Comparison of ENCODE assay signal across 26 cellular contexts in the genomic region with DNA sequence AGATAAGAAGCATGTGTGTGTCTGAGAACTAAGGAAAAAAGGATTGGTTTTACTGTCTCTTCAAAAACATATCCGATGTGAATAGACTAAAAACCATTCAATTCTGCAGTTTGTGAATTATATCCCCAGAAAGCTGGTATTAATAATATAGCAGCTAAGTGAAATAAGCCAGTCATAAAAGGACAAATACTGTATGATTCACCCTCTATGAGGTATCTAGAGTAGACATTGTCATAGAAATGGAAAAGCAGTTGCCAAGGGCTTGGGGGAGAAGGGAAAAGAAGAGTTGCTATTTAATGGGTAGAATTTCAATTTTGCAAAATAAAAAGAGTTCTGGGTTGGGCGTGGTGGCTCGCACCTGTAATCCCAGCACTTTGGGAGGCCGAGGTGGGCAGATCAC.
DNase-seq lines count a peak whose midpoint lies in the region; ATAC-seq and TF ChIP-seq lines count a peak whose summit lies in the region.
"Had no signal": no experiment of that assay in that cellular context is flagged by ENCODE, and none has a peak within 500 bp of the region (broad histone marks: within the 10 kb centered on the region; RNA-seq: fewer than 3 reads in every experiment).

No MANE protein-coding gene starts in this region.

- 97 to 99% (median 98%) methylated on average over 4 of the region's 4 CpGs for WGBS in psoas muscle, 3 donors

- no peak overlapping the region for H2AFZ ChIP-seq in GM23338

- H3F3A ChIP-seq in GM23338 (replicated peaks; ENCODE audit: low read depth) = no peaks in the 10 kb centered on the region

- no peaks in the 10 kb centered on the region for H3K79me2 ChIP-seq in GM23338 (replicated peaks; ENCODE audit: insufficient read depth)

- H3K27me3 ChIP-seq in GM23338 (ENCODE audit: insufficient read depth) (no peaks in the 10 kb centered on the region), psoas muscle (ENCODE audit: insufficient read depth in 3 of 3, low read length in 2 of 3) (no peaks in the 10 kb centered on the region)
- H3K27me3 ChIP-seq: heart right ventricle, upper lobe of right lung had no signal

- H3K9me3 Mint-ChIP-seq in activated CD4-positive, alpha-beta T cell treated with anti-CD3 and anti-CD28 coated beads, Interleukin-2, amount 10 ng/mL, durations not matched to agents 24 days and 14 days = peaks cover 15% of the 10 kb centered on the region
- peaks cover 4% of the 10 kb centered on the region for H3K9me3 Mint-ChIP-seq in activated CD4-positive, alpha-beta T cell treated with anti-CD3 and anti-CD28 coated beads, Interleukin-2, amount 10 ng/mL, durations not matched to agents 7 days and 5 days
- peaks cover 3% of the 10 kb centered on the region; the same call in 2 of the 3 replicates for H3K9me3 Mint-ChIP-seq in GM23338
- peaks cover 10% of the 10 kb centered on the region for H3K9me3 Mint-ChIP-seq in activated T-helper 2 cell treated with anti-CD3 and anti-CD28 coated beads, Interferon-gamma antibody, Interleukin-2, Interleukin-4, amounts not matched to agents 10 μg/mL and 5 μg/mL and 100 μg/mL, durations not matched to agents 14 hours and 24 hours and 36 hours
- H3K9me3 Mint-ChIP-seq: activated naive CD4-positive, alpha-beta T cell treated with anti-CD3 and anti-CD28 coated beads, Interleukin-2, amount 50 U/mL, for 24 hours had no signal

- H3K4me1 Mint-ChIP-seq in activated CD4-positive, alpha-beta T cell treated with anti-CD3 and anti-CD28 coated beads, Interleukin-2, amount 10 ng/mL, durations not matched to agents 24 days and 14 days = peaks cover 33% of the 10 kb centered on the region
- H3K4me1 Mint-ChIP-seq in activated CD4-positive, alpha-beta T cell treated with anti-CD3 and anti-CD28 coated beads, Interleukin-2, amount 10 ng/mL, durations not matched to agents 7 days and 5 days = peaks cover 17% of the 10 kb centered on the region
- no peaks in the 10 kb centered on the region for H3K4me1 Mint-ChIP-seq in GM23338
- peaks cover 47% of the 10 kb centered on the region for H3K4me1 Mint-ChIP-seq in activated T-helper 2 cell treated with anti-CD3 and anti-CD28 coated beads, Interferon-gamma antibody, Interleukin-2, Interleukin-4, amounts not matched to agents 10 μg/mL and 5 μg/mL and 100 μg/mL, durations not matched to agents 14 hours and 24 hours and 36 hours (ENCODE audit: low read depth)

- H3K4me3 ChIP-seq in GM23338 (no peak overlapping the region), psoas muscle (no peak overlapping the region)
- H3K4me3 ChIP-seq: heart right ventricle, upper lobe of right lung had no signal

- no peaks in the 10 kb centered on the region for H4K20me1 ChIP-seq in GM23338 (replicated peaks; ENCODE audit: insufficient read depth)

- no peaks in the 10 kb centered on the region for H3K9me3 ChIP-seq in psoas muscle
- H3K9me3 ChIP-seq: upper lobe of right lung had no signal

- no peaks in the 10 kb centered on the region for H3K27me3 Mint-ChIP-seq in activated CD4-positive, alpha-beta T cell treated with anti-CD3 and anti-CD28 coated beads, Interleukin-2, amount 10 ng/mL, durations not matched to agents 24 days and 14 days
- H3K27me3 Mint-ChIP-seq in activated CD4-positive, alpha-beta T cell treated with anti-CD3 and anti-CD28 coated beads, Interleukin-2, amount 10 ng/mL, durations not matched to agents 7 days and 5 days = no peaks in the 10 kb centered on the region
- H3K27me3 Mint-ChIP-seq in GM23338 (ENCODE audit: insufficient read depth, low read depth, poor library complexity) = peaks cover 2% of the 10 kb centered on the region
- no peaks in the 10 kb centered on the region for H3K27me3 Mint-ChIP-seq in activated T-helper 2 cell treated with anti-CD3 and anti-CD28 coated beads, Interferon-gamma antibody, Interleukin-2, Interleukin-4, amounts not matched to agents 10 μg/mL and 5 μg/mL and 100 μg/mL, durations not matched to agents 14 hours and 24 hours and 36 hours (ENCODE audit: low read depth)
- H3K27me3 Mint-ChIP-seq: activated naive CD4-positive, alpha-beta T cell treated with anti-CD3 and anti-CD28 coated beads, Interleukin-2, amount 50 U/mL, for 24 hours; progenitor cell of endocrine pancreas had no signal

- TF ChIP-seq CTCF in GM23338 (conservative IDR thresholded peaks at IDR 0.05; ENCODE audit: low read depth in 2 of 2) (no peak), psoas muscle (IDR thresholded peaks at IDR 0.05) (no peak)

- H3K4me2 ChIP-seq in GM23338 = no peak overlapping the region

- H3K36me3 ChIP-seq in GM23338 (ENCODE audit: insufficient read depth) (no peaks in the 10 kb centered on the region), psoas muscle (ENCODE audit: insufficient read depth in 1 of 2, low read depth in 1 of 2) (no peaks in the 10 kb centered on the region)
- H3K36me3 ChIP-seq: heart right ventricle, upper lobe of right lung had no signal

- no peak overlapping the region for H3K4me3 Mint-ChIP-seq in activated CD4-positive, alpha-beta T cell treated with anti-CD3 and anti-CD28 coated beads, Interleukin-2, amount 10 ng/mL, durations not matched to agents 24 days and 14 days
- H3K4me3 Mint-ChIP-seq in activated CD4-positive, alpha-beta T cell treated with anti-CD3 and anti-CD28 coated beads, Interleukin-2, amount 10 ng/mL, durations not matched to agents 7 days and 5 days = no peak overlapping the region
- H3K4me3 Mint-ChIP-seq in GM23338 = no peak overlapping the region
- no peak overlapping the region for H3K4me3 Mint-ChIP-seq in activated T-helper 2 cell treated with anti-CD3 and anti-CD28 coated beads, Interferon-gamma antibody, Interleukin-2, Interleukin-4, amounts not matched to agents 10 μg/mL and 5 μg/mL and 100 μg/mL, durations not matched to agents 14 hours and 24 hours and 36 hours (ENCODE audit: low read depth)
- H3K4me3 Mint-ChIP-seq: activated naive CD4-positive, alpha-beta T cell treated with anti-CD3 and anti-CD28 coated beads, Interleukin-2, amount 50 U/mL, for 24 hours had no signal

- no peak overlapping the region for H3K27ac ChIP-seq in GM23338 (ENCODE audit: low read depth)
- H3K27ac ChIP-seq in psoas muscle = peak overlapping the region; percentile 2
- no peak overlapping the region for H3K27ac ChIP-seq in caudate nucleus (ENCODE audit: low read depth, low read length)
- H3K27ac ChIP-seq: epithelial cell of prostate, heart right ventricle, HL-60, upper lobe of right lung, VCaP had no signal

- H3K4me1 ChIP-seq in GM23338 (ENCODE audit: insufficient read depth) (no peaks in the 10 kb centered on the region), psoas muscle (peaks cover 21% of the 10 kb centered on the region)

- no peak for DNase-seq in activated CD4-positive, alpha-beta T cell treated with anti-CD3 and anti-CD28 coated beads, Interleukin-2, amount 10 ng/mL, durations not matched to agents 24 days and 14 days
- no peak for DNase-seq in activated CD4-positive, alpha-beta T cell treated with anti-CD3 and anti-CD28 coated beads, Interleukin-2, amount 10 ng/mL, durations not matched to agents 7 days and 5 days
- no peak for DNase-seq in GM23338 (ENCODE audit: low spot score)
- no peak for DNase-seq in activated T-helper 2 cell treated with anti-CD3 and anti-CD28 coated beads, Interferon-gamma antibody, Interleukin-2, Interleukin-4, amounts not matched to agents 10 μg/mL and 5 μg/mL and 100 μg/mL, durations not matched to agents 14 hours and 24 hours and 36 hours (ENCODE audit: low spot score)
- DNase-seq in psoas muscle = no peak
- DNase-seq in caudate nucleus (lab: John Stamatoyannopoulos, UW) = no peak
- no peak for DNase-seq in cortex of kidney (lab: John Stamatoyannopoulos, UW)
- DNase-seq in activated CD8-positive, alpha-beta memory T cell treated with anti-CD3 and anti-CD28 coated beads, Interleukin-2, amount 50 U/mL, for 48 hours = no peak
- DNase-seq: activated CD4-positive, alpha-beta T cell treated with anti-CD3 and anti-CD28 coated beads, Interleukin-2, amount 50 U/mL, for 48 hours; activated T-cell treated with anti-CD3 and anti-CD28 coated beads, Interleukin-2, amount 50 U/mL, for 1 hour; aorta; central memory CD4-positive, alpha-beta T cell; COR-L47; DND-41; H7; heart right ventricle; left colon; NCI-H1092 treated with DMSO at 0.1 percent for 48 hours; NCI-H187 treated with DMSO at 0.1 percent for 48 hours; substantia nigra; upper lobe of right lung had no signal

- ATAC-seq in GM23338 (no peak), psoas muscle (no peak)
- ATAC-seq: heart right ventricle, left colon, upper lobe of right lung had no signal

- POLR2A ChIA-PET in activated CD4-positive, alpha-beta T cell treated with anti-CD3 and anti-CD28 coated beads, Interleukin-2, amount 10 ng/mL, durations not matched to agents 7 days and 5 days (lab: Charles Lee) = no interaction called here

- H3K27ac Mint-ChIP-seq in activated CD4-positive, alpha-beta T cell treated with anti-CD3 and anti-CD28 coated beads, Interleukin-2, amount 10 ng/mL, durations not matched to agents 24 days and 14 days = peak overlapping the region; percentile 49
- no peak overlapping the region for H3K27ac Mint-ChIP-seq in activated CD4-positive, alpha-beta T cell treated with anti-CD3 and anti-CD28 coated beads, Interleukin-2, amount 10 ng/mL, durations not matched to agents 7 days and 5 days
- peak overlapping the region; percentile 7; the same call in 1 of the 2 replicates for H3K27ac Mint-ChIP-seq in GM23338
- peak overlapping the region; percentile 3 for H3K27ac Mint-ChIP-seq in activated T-helper 2 cell treated with anti-CD3 and anti-CD28 coated beads, Interferon-gamma antibody, Interleukin-2, Interleukin-4, amounts not matched to agents 10 μg/mL and 5 μg/mL and 100 μg/mL, durations not matched to agents 14 hours and 24 hours and 36 hours
- H3K27ac Mint-ChIP-seq: activated naive CD4-positive, alpha-beta T cell treated with anti-CD3 and anti-CD28 coated beads, Interleukin-2, amount 50 U/mL, for 24 hours; progenitor cell of endocrine pancreas had no signal

- H3K9me2 ChIP-seq in GM23338 (ENCODE audit: insufficient read depth) = no peaks in the 10 kb centered on the region

- CTCF ChIA-PET in activated CD4-positive, alpha-beta T cell treated with anti-CD3 and anti-CD28 coated beads, Interleukin-2, amount 10 ng/mL, durations not matched to agents 7 days and 5 days (lab: Charles Lee) = interaction anchor here (0.7 kb wide), 1 partner anchor 123 kb away, joined by 3 read pairs; no protein-coding TSS in a partner anchor

- H3K36me3 Mint-ChIP-seq in activated CD4-positive, alpha-beta T cell treated with anti-CD3 and anti-CD28 coated beads, Interleukin-2, amount 10 ng/mL, durations not matched to agents 24 days and 14 days (ENCODE audit: low read depth) = peaks cover 24% of the 10 kb centered on the region
- peaks cover 17% of the 10 kb centered on the region for H3K36me3 Mint-ChIP-seq in activated CD4-positive, alpha-beta T cell treated with anti-CD3 and anti-CD28 coated beads, Interleukin-2, amount 10 ng/mL, durations not matched to agents 7 days and 5 days (ENCODE audit: low read depth)
- peaks cover 3% of the 10 kb centered on the region; the same call in 1 of the 3 replicates for H3K36me3 Mint-ChIP-seq in GM23338 (ENCODE audit: low read depth)
- peaks cover 37% of the 10 kb centered on the region for H3K36me3 Mint-ChIP-seq in activated T-helper 2 cell treated with anti-CD3 and anti-CD28 coated beads, Interferon-gamma antibody, Interleukin-2, Interleukin-4, amounts not matched to agents 10 μg/mL and 5 μg/mL and 100 μg/mL, durations not matched to agents 14 hours and 24 hours and 36 hours (ENCODE audit: low read depth)

- intact Hi-C loops in activated CD4-positive, alpha-beta T cell treated with anti-CD3 and anti-CD28 coated beads, Interleukin-2, amount 10 ng/mL, durations not matched to agents 24 days and 14 days (cut with micrococcal nuclease) = no loop called here
- intact Hi-C loops in activated T-helper 2 cell treated with anti-CD3 and anti-CD28 coated beads, Interferon-gamma antibody, Interleukin-2, Interleukin-4, amounts not matched to agents 10 μg/mL and 5 μg/mL and 100 μg/mL, durations not matched to agents 14 hours and 24 hours and 36 hours (cut with micrococcal nuclease) = no loop called here
- intact Hi-C loops in psoas muscle (cut with DNase I) = no loop called here
